In genomic region chrX:74614193-74614909, GRCh38 we compare ENCODE assay signal across 8 cellular contexts. TPM values are rescaled to one million over a fixed set of nuclear protein-coding genes. Genes with fewer than 3 reads are reported as not detected.
DNase-seq lines count a peak whose midpoint lies in the region; ATAC-seq lines count a peak whose summit lies in the region.

Gene RLIM, minus strand, starts transcription at chrX:74614624. Its CDS starts 18,647 bp downstream, at chrX:74595977.

- H3K36me3 Mint-ChIP-seq in effector memory CD8-positive, alpha-beta T cell (ENCODE audit: insufficient read depth): peaks cover 31% of the 10 kb centered on the region

- H3K9me3 Mint-ChIP-seq in effector memory CD8-positive, alpha-beta T cell: no peaks in the 10 kb centered on the region

- H3K27me3 Mint-ChIP-seq in effector memory CD8-positive, alpha-beta T cell: no peaks in the 10 kb centered on the region

- peak; percentile 95 for ATAC-seq in GM21360 (IDR thresholded peaks at IDR 0.05; ENCODE audit: unreplicated experiment)
- peak; percentile 90 for ATAC-seq in effector memory CD8-positive, alpha-beta T cell (replicated peaks)

- H3K4me3 Mint-ChIP-seq in effector memory CD8-positive, alpha-beta T cell: peak within 1 kb of the TSS; percentile 99 to 100

- H3K4me1 Mint-ChIP-seq in effector memory CD8-positive, alpha-beta T cell (ENCODE audit: low read depth in 2 of 2): peaks cover 5 to 9% of the 10 kb centered on the region in 2 donors

- H3K27ac Mint-ChIP-seq in effector memory CD8-positive, alpha-beta T cell: peak within 1 kb of the TSS; percentile 100

- DNase-seq in COLO668 (lab: John Stamatoyannopoulos, UW; ENCODE audit: unreplicated experiment) (peak; percentile 92), HT1080 (ENCODE audit: low read depth) (peak; percentile 95), NOMO-1 treated with DMSO at 0.1 percent for 48 hours (lab: John Stamatoyannopoulos, UW; ENCODE audit: unreplicated experiment) (peak; percentile 87), medulla oblongata (ENCODE audit: extremely low spot score) (peak; percentile 96)
- peak; percentile 74 to 87 for DNase-seq in activated CD8-positive, alpha-beta memory T cell treated with anti-CD3 and anti-CD28 coated beads for 4 hours (ENCODE audit: low read depth in 2 of 2)
- peak; percentile 87 to 88 (median 87) for DNase-seq in effector memory CD8-positive, alpha-beta T cell
- DNase-seq in stimulated activated CD8-positive, alpha-beta memory T cell treated with anti-CD3 and anti-CD28 coated beads, Interleukin-12 subunit alpha, Interleukin-12 subunit beta, amount 100 ng/mL, for 1 hour (ENCODE audit: low read depth): peak; percentile 80

RNA-seq across cellular contexts. Expression of gene RLIM, which starts in this region (rescaled TPM):
- total RNA-seq in HT1080 (2014; rRNA removed; shearing (Covaris generic)): 37.7 and 39.8 TPM in 2 replicates
- polyA plus RNA-seq in HT1080 (2015; cell fraction: cytosol; rRNA removed): 19.8 and 26.6 TPM in 2 replicates
- 43.6 and 45.1 TPM in 2 replicates for polyA plus RNA-seq in HT1080 (2015; cell fraction: nucleus; rRNA removed)

Comparison
In these comparisons a context has a peak if more than half of its experiments do, and no peak if none do; other contexts are left out.
1. Peak in every context shown above with its lines: DNase-seq and ATAC-seq.